Comparison of ENCODE assay signal across 15 cellular contexts in the genomic region with DNA sequence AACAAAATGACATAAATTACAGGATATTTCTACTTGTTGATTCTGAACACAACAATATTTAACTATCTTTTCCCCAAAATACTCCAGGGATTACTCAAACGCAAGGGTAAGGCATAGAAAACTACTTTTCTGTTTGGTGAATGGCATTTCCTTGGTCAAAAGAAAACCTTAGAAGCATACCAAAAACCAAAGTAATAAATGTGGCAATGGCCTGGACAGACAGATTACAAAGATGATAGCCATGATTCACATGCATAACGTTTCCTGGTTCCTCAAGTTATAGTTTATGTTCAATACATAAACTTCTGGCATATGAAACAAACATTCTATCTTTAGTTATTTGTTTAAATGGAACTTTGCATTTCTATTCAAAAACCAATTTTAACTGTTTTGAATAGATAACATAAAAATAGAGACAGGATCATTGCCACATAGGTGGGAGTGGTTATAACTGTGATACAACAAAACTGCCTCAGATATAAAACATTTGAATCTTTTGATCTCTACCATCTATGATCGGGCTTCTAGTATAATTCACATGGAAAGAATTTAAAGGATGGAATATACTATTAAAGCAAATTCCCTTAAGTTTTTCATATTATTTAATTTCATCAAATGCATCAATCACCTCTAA.
DNase-seq lines count a peak whose midpoint lies in the region; ATAC-seq and TF ChIP-seq lines count a peak whose summit lies in the region.
"Had no signal": no experiment of that assay in that cellular context is flagged by ENCODE, and none has a peak within 500 bp of the region (broad histone marks: within the 10 kb centered on the region; RNA-seq: fewer than 3 reads in every experiment).

No MANE protein-coding gene starts in this region.

- no peak overlapping the region for H3K9ac ChIP-seq in Loucy (ENCODE audit: low read depth, low read length, poor library complexity, severe bottlenecking)
- H3K9ac ChIP-seq: parathyroid adenoma had no signal

- no peaks in the 10 kb centered on the region for H3K9me2 ChIP-seq in Loucy (replicated peaks; ENCODE audit: low read depth, low read length)

- H3K4me1 ChIP-seq in Loucy (ENCODE audit: insufficient read depth, low read length, poor library complexity, severe bottlenecking) = peaks cover 46% of the 10 kb centered on the region
- H3K4me1 ChIP-seq: BE2C, parathyroid adenoma, vagina had no signal

- no peak overlapping the region for H2AFZ ChIP-seq in Loucy (ENCODE audit: low read length)
- H2AFZ ChIP-seq: parathyroid adenoma had no signal

- no peaks in the 10 kb centered on the region for H3K27me3 ChIP-seq in Loucy (ENCODE audit: insufficient read depth, low read length, poor library complexity, severe bottlenecking)
- H3K27me3 ChIP-seq: ascending aorta, BE2C, vagina had no signal

- peak overlapping the region; percentile 44 for H3K4me2 ChIP-seq in Loucy (ENCODE audit: low read depth, low read length, poor library complexity, severe bottlenecking)

- no peaks in the 10 kb centered on the region for H3K27me3 Mint-ChIP-seq in stimulated activated naive CD8-positive, alpha-beta T cell treated with anti-CD3 and anti-CD28 coated beads, Interleukin-15, amount 100 ng/mL, for 72 hours

- peak overlapping the region; percentile 14 for H3K4me3 ChIP-seq in Loucy (ENCODE audit: low read length, poor library complexity, severe bottlenecking)
- H3K4me3 ChIP-seq: ascending aorta, vagina had no signal

- DNase-seq in AML-193 (lab: John Stamatoyannopoulos, UW) (peak; percentile 27 to 61), amniotic stem cell (lab: John Stamatoyannopoulos, UW) (peak; percentile 17), iris pigment epithelial cell (ENCODE audit: low read depth) (peak; percentile 83), NCI-H748 treated with DMSO at 0.1 percent for 48 hours (lab: John Stamatoyannopoulos, UW) (no peak), DMS153 (lab: John Stamatoyannopoulos, UW) (no peak)
- no peak for DNase-seq in stimulated activated naive CD8-positive, alpha-beta T cell treated with anti-CD3 and anti-CD28 coated beads, Interleukin-15, amount 100 ng/mL, for 72 hours
- DNase-seq: activated CD4-positive, alpha-beta T cell treated with anti-CD3 and anti-CD28 coated beads for 48 hours; BE2C; stimulated activated CD4-positive, alpha-beta T cell treated with anti-CD3 and anti-CD28 coated beads, Interleukin-1b, Interleukin-23, amount 100 ng/mL, for 48 hours had no signal

- peaks cover 75% of the 10 kb centered on the region for H3K79me2 ChIP-seq in Loucy (ENCODE audit: insufficient read depth, low read length)

- no peaks in the 10 kb centered on the region for H3K9me3 Mint-ChIP-seq in stimulated activated naive CD8-positive, alpha-beta T cell treated with anti-CD3 and anti-CD28 coated beads, Interleukin-15, amount 100 ng/mL, for 72 hours

- peaks cover 3% of the 10 kb centered on the region; the same call in 1 of the 2 replicates for H3F3A ChIP-seq in Loucy (ENCODE audit: low read depth)

- H3K36me3 ChIP-seq in Loucy (ENCODE audit: insufficient read depth, low read length) = no peaks in the 10 kb centered on the region
- H3K36me3 ChIP-seq: ascending aorta, BE2C, vagina had no signal

- peaks cover 7% of the 10 kb centered on the region for H3K4me1 Mint-ChIP-seq in stimulated activated naive CD8-positive, alpha-beta T cell treated with anti-CD3 and anti-CD28 coated beads, Interleukin-15, amount 100 ng/mL, for 72 hours

- H4K20me1 ChIP-seq in Loucy (ENCODE audit: insufficient read depth, low read length, poor library complexity, severe bottlenecking) = peaks cover 2% of the 10 kb centered on the region

- H3K4me3 Mint-ChIP-seq in stimulated activated naive CD8-positive, alpha-beta T cell treated with anti-CD3 and anti-CD28 coated beads, Interleukin-15, amount 100 ng/mL, for 72 hours = no peak overlapping the region
- H3K4me3 Mint-ChIP-seq: IgD-negative memory B cell had no signal

- TF ChIP-seq CTCF in Loucy (conservative IDR thresholded peaks at IDR 0.05; ENCODE audit: low read length) = no peak

- H3K9me3 ChIP-seq in Loucy (ENCODE audit: insufficient read depth, low read depth, low read length) = no peaks in the 10 kb centered on the region
- H3K9me3 ChIP-seq: ascending aorta, BE2C, vagina had no signal

- ATAC-seq in stimulated activated naive CD8-positive, alpha-beta T cell treated with anti-CD3 and anti-CD28 coated beads, Interleukin-15, amount 100 ng/mL, for 72 hours = no peak
- ATAC-seq in GM21515 (IDR thresholded peaks at IDR 0.05; ENCODE audit: unreplicated experiment) = no peak

- H3K27ac Mint-ChIP-seq in stimulated activated naive CD8-positive, alpha-beta T cell treated with anti-CD3 and anti-CD28 coated beads, Interleukin-15, amount 100 ng/mL, for 72 hours = no peak overlapping the region
- H3K27ac Mint-ChIP-seq: IgD-negative memory B cell had no signal

Comparison
In these comparisons a context has a peak if more than half of its experiments do, and no peak if none do; other contexts are left out.
1. DNase-seq: peak in AML-193 (2 of 2), amniotic stem cell (single experiment) and iris pigment epithelial cell (single experiment); none in NCI-H748 treated with DMSO at 0.1 percent for 48 hours (single experiment), stimulated activated naive CD8-positive, alpha-beta T cell treated with anti-CD3 and anti-CD28 coated beads, Interleukin-15, amount 100 ng/mL, for 72 hours (0 of 2) and DMS153 (single experiment).